ENCODE assay signal across 23 cellular contexts in genomic region chr7:4693152-4693551, GRCh38. TPM values are rescaled to one million over a fixed set of nuclear protein-coding genes. Genes with fewer than 3 reads are reported as not detected.
DNase-seq lines count a peak whose midpoint lies in the region; ATAC-seq and TF ChIP-seq lines count a peak whose summit lies in the region.
"Had no signal": no experiment of that assay in that cellular context is flagged by ENCODE, and none has a peak within 500 bp of the region (broad histone marks: within the 10 kb centered on the region; RNA-seq: fewer than 3 reads in every experiment).

No MANE protein-coding gene starts in this region.

- peaks cover 51% of the 10 kb centered on the region for H3K4me1 Mint-ChIP-seq in activated T-cell treated with anti-CD3 and anti-CD28 coated beads, Interleukin-2, amount 50 U/mL, for 72 hours (ENCODE audit: low read depth)
- peaks cover 41 to 78% (median 59%) of the 10 kb centered on the region in 4 donors for H3K4me1 Mint-ChIP-seq in CD4-positive, alpha-beta memory T cell

- POLR2A ChIA-PET in CD4-positive, alpha-beta memory T cell (lab: Charles Lee; ENCODE audit: partially characterized antibody) = interaction anchor here (1.4 kb wide), 1 partner anchor 51 kb away, joined by 4 read pairs; no protein-coding TSS in a partner anchor

- H3K27me3 ChIP-seq in ascending aorta (no peaks in the 10 kb centered on the region), prostate gland (replicated peaks; ENCODE audit: insufficient read depth) (no peaks in the 10 kb centered on the region), uterus (no peaks in the 10 kb centered on the region), trophoblast cell (ENCODE audit: insufficient read depth, low read length) (no peaks in the 10 kb centered on the region)
- H3K27me3 ChIP-seq in CD4-positive, alpha-beta memory T cell (ENCODE audit: insufficient read depth, low read length) = no peaks in the 10 kb centered on the region
- H3K27me3 ChIP-seq: spleen, tibial nerve had no signal

- H3K27ac ChIP-seq in ascending aorta (peak overlapping the region; percentile 94 to 95), prostate gland (peak overlapping the region; percentile 67 to 75), uterus (peak overlapping the region; percentile 91 to 94), trophoblast cell (ENCODE audit: low read depth, low read length) (no peak overlapping the region)
- H3K27ac ChIP-seq in CD4-positive, alpha-beta memory T cell (ENCODE audit: low read depth, low read length) = no peak overlapping the region

- no peak overlapping the region for H3K4me3 Mint-ChIP-seq in activated T-cell treated with anti-CD3 and anti-CD28 coated beads, Interleukin-2, amount 50 U/mL, for 72 hours
- H3K4me3 Mint-ChIP-seq in CD4-positive, alpha-beta memory T cell = peak overlapping the region in 2 of 8 donors; percentile 29 to 41
- H3K4me3 Mint-ChIP-seq: memory B cell had no signal

- no peak for TF ChIP-seq CTCF in ascending aorta (IDR thresholded peaks at IDR 0.05)
- TF ChIP-seq CTCF in prostate gland (IDR thresholded peaks at IDR 0.05) = no peak
- TF ChIP-seq CTCF in uterus (IDR thresholded peaks at IDR 0.05) = no peak

- H3K36me3 Mint-ChIP-seq in activated T-cell treated with anti-CD3 and anti-CD28 coated beads, Interleukin-2, amount 50 U/mL, for 72 hours (ENCODE audit: insufficient read depth in 2 of 2) = no peaks in the 10 kb centered on the region
- peaks cover 3 to 14% of the 10 kb centered on the region in 2 donors for H3K36me3 Mint-ChIP-seq in CD4-positive, alpha-beta memory T cell

- H3K36me3 ChIP-seq in ascending aorta (no peaks in the 10 kb centered on the region), prostate gland (no peaks in the 10 kb centered on the region), uterus (no peaks in the 10 kb centered on the region), trophoblast cell (ENCODE audit: control insufficient read depth in 1 of 2, insufficient read depth in 2 of 2, low read length in 2 of 2) (no peaks in the 10 kb centered on the region)
- no peaks in the 10 kb centered on the region for H3K36me3 ChIP-seq in CD4-positive, alpha-beta memory T cell (ENCODE audit: insufficient read depth, low read length)

- DNase-seq in activated T-cell treated with anti-CD3 and anti-CD28 coated beads, Interleukin-2, amount 50 U/mL, for 72 hours = no peak
- DNase-seq in activated T-cell treated with anti-CD3 and anti-CD28 coated beads, Interleukin-2, amount 50 U/mL, for 48 hours = no peak
- no peak for DNase-seq in ascending aorta (ENCODE audit: low spot score in 2 of 2)
- no peak for DNase-seq in prostate gland (ENCODE audit: low spot score)
- DNase-seq in uterus = no peak
- no peak for DNase-seq in trophoblast cell
- DNase-seq in RKO (ENCODE audit: low spot score) = no peak
- no peak for DNase-seq in CD4-positive, alpha-beta memory T cell
- DNase-seq: 8988T; activated CD4-positive, alpha-beta T cell treated with anti-CD3 and anti-CD28 coated beads for 4 hours; activated gamma-delta T cell; amniotic stem cell; C1 segment of cervical spinal cord; DMS153; naive thymus-derived CD4-positive, alpha-beta T cell; NCI-H1694; NCI-H226; spleen; stimulated activated CD8-positive, alpha-beta memory T cell treated with anti-CD3 and anti-CD28 coated beads, Interleukin-4, amount 100 ng/mL, for 48 hours had no signal

- H2AK5ac ChIP-seq in trophoblast cell (ENCODE audit: low read length) = no peak overlapping the region

- H2BK5ac ChIP-seq in trophoblast cell (ENCODE audit: low read depth, low read length, poor library complexity) = no peak overlapping the region

- no peaks in the 10 kb centered on the region for H3K27me3 Mint-ChIP-seq in activated T-cell treated with anti-CD3 and anti-CD28 coated beads, Interleukin-2, amount 50 U/mL, for 72 hours (ENCODE audit: low read depth)
- no peaks in the 10 kb centered on the region for H3K27me3 Mint-ChIP-seq in CD4-positive, alpha-beta memory T cell
- H3K27me3 Mint-ChIP-seq: memory B cell; naive thymus-derived CD4-positive, alpha-beta T cell; progenitor cell of endocrine pancreas had no signal

- H4K12ac ChIP-seq in trophoblast cell (ENCODE audit: low read depth, low read length) = no peak overlapping the region

- no peaks in the 10 kb centered on the region for H3K9me3 ChIP-seq in ascending aorta
- H3K9me3 ChIP-seq in prostate gland = no peaks in the 10 kb centered on the region
- H3K9me3 ChIP-seq in uterus = no peaks in the 10 kb centered on the region
- no peaks in the 10 kb centered on the region for H3K9me3 ChIP-seq in trophoblast cell (ENCODE audit: insufficient read depth, low read depth, low read length)
- no peaks in the 10 kb centered on the region for H3K9me3 ChIP-seq in CD4-positive, alpha-beta memory T cell (ENCODE audit: control insufficient read depth in 1 of 2, low read length in 2 of 2)
- H3K9me3 ChIP-seq: spleen, tibial nerve had no signal

- 31% methylated on average over 2 of the region's 2 CpGs for WGBS in prostate gland
- WGBS in trophoblast cell (ENCODE audit: extremely low coverage, insufficient coverage, insufficient read length) = no CpG with 5 or more reads among the region's 2 CpGs

- H3K79me1 ChIP-seq in trophoblast cell (ENCODE audit: low read length) = no peaks in the 10 kb centered on the region

- intact Hi-C loops in ascending aorta (cut with DNase I) (no loop called here), prostate gland (cut with DNase I) (loop anchor here (2.0 kb wide), 1 partner anchor 52 kb away; no protein-coding TSS in a partner anchor), uterus (cut with DNase I; ENCODE audit: low total_unique reads) (no loop called here)
- intact Hi-C loops in CD4-positive, alpha-beta memory T cell (cut with micrococcal nuclease) = no loop called here

- H3K9me3 Mint-ChIP-seq in activated T-cell treated with anti-CD3 and anti-CD28 coated beads, Interleukin-2, amount 50 U/mL, for 72 hours = no peaks in the 10 kb centered on the region
- no peaks in the 10 kb centered on the region for H3K9me3 Mint-ChIP-seq in CD4-positive, alpha-beta memory T cell
- H3K9me3 Mint-ChIP-seq: memory B cell; naive thymus-derived CD4-positive, alpha-beta T cell had no signal

- ATAC-seq in activated T-cell treated with anti-CD3 and anti-CD28 coated beads, Interleukin-2, amount 50 U/mL, for 72 hours (replicated peaks in 1 of 2) = no peak
- ATAC-seq: naive thymus-derived CD4-positive, alpha-beta T cell; SK-N-SH treated with all-trans-retinoic acid at 6 μM for 48 hours had no signal

- H3K79me2 ChIP-seq in trophoblast cell (ENCODE audit: control insufficient read depth, insufficient read depth, low read length, poor library complexity) = peaks cover 2% of the 10 kb centered on the region

- no peak overlapping the region for H3K9ac ChIP-seq in trophoblast cell (ENCODE audit: low read length)

- H3K4me1 ChIP-seq in ascending aorta = peaks cover 22 to 56% of the 10 kb centered on the region in 2 donors
- peaks cover 8% of the 10 kb centered on the region for H3K4me1 ChIP-seq in prostate gland (replicated peaks)
- peaks cover 17 to 18% of the 10 kb centered on the region in 2 donors for H3K4me1 ChIP-seq in uterus
- peaks cover 0 to 2% of the 10 kb centered on the region in 2 experiments for H3K4me1 ChIP-seq in trophoblast cell (ENCODE audit: control insufficient read depth in 1 of 2, insufficient read depth in 2 of 2, low read length in 2 of 2)
- peaks cover 59% of the 10 kb centered on the region for H3K4me1 ChIP-seq in CD4-positive, alpha-beta memory T cell (ENCODE audit: insufficient read depth, low read length)

- no peak overlapping the region for H3K4me3 ChIP-seq in ascending aorta
- H3K4me3 ChIP-seq in prostate gland = no peak overlapping the region
- H3K4me3 ChIP-seq in uterus = no peak overlapping the region
- no peak overlapping the region for H3K4me3 ChIP-seq in trophoblast cell (ENCODE audit: low read depth, low read length)
- H3K4me3 ChIP-seq in CD4-positive, alpha-beta memory T cell (ENCODE audit: low read length in 2 of 2) = no peak overlapping the region
- H3K4me3 ChIP-seq: spleen, tibial nerve had no signal

- no peak overlapping the region for H4K8ac ChIP-seq in trophoblast cell (ENCODE audit: low read depth, low read length)

- no peak overlapping the region for H4K91ac ChIP-seq in trophoblast cell (ENCODE audit: low read depth, low read length)

- H3K4ac ChIP-seq in trophoblast cell (ENCODE audit: low read depth, low read length) = no peak overlapping the region

- H3K18ac ChIP-seq in trophoblast cell (ENCODE audit: low read length) = no peak overlapping the region

- no peak overlapping the region for H3K4me2 ChIP-seq in trophoblast cell (ENCODE audit: low read length)

- CTCF ChIA-PET in CD4-positive, alpha-beta memory T cell (lab: Charles Lee; ENCODE audit: partially characterized antibody) = interaction anchor here (0.7 to 1.6 kb wide), 2 partner anchors 44 to 82 kb away, joined by 3 to 4 read pairs; no protein-coding TSS in a partner anchor

- no peak overlapping the region for H2BK120ac ChIP-seq in trophoblast cell (ENCODE audit: insufficient read depth, low read length, poor library complexity)

- no peak overlapping the region for H3K23ac ChIP-seq in trophoblast cell (ENCODE audit: low read length)

- TF ChIP-seq POLR2A in prostate gland (IDR thresholded peaks at IDR 0.05) = no peak
- no peak for TF ChIP-seq POLR2A in uterus (IDR thresholded peaks at IDR 0.05)

- no peak overlapping the region for H3K14ac ChIP-seq in trophoblast cell (ENCODE audit: low read length)

- H2BK12ac ChIP-seq in trophoblast cell (ENCODE audit: low read length) = no peak overlapping the region

- no peak overlapping the region for H2AFZ ChIP-seq in trophoblast cell (ENCODE audit: insufficient read depth, low read length, poor library complexity)

- peak overlapping the region; percentile 50 for H3K27ac Mint-ChIP-seq in activated T-cell treated with anti-CD3 and anti-CD28 coated beads, Interleukin-2, amount 50 U/mL, for 72 hours
- peak overlapping the region in 2 of 7 donors; percentile 42 to 55 for H3K27ac Mint-ChIP-seq in CD4-positive, alpha-beta memory T cell
- H3K27ac Mint-ChIP-seq: memory B cell, progenitor cell of endocrine pancreas had no signal

RNA-seq across cellular contexts. Expression of gene FOXK1, which starts 11.1 kb away (rescaled TPM):
- 10 to 100 TPM; 38.6 to 41.0 TPM for total RNA-seq in activated T-cell treated with anti-CD3 and anti-CD28 coated beads, Interleukin-2, amount 50 U/mL, for 72 hours
- 31.7 TPM for total RNA-seq in ascending aorta
- 10 to 100 TPM; 17.3 to 47.5 TPM for total RNA-seq in prostate gland
- total RNA-seq in uterus = 10 to 100 TPM in 3 of 4 donors, 1 to 10 TPM in 1; 9.0 to 64.1 (median 21.5) TPM
- 6.5 and 6.6 TPM in 2 replicates for polyA plus RNA-seq in trophoblast cell (2013)
- 10 to 100 TPM; 52.9 to 53.3 TPM for total RNA-seq in CD4-positive, alpha-beta memory T cell
- polyA plus RNA-seq in CD4-positive, alpha-beta memory T cell = 1 to 10 TPM; 1.3 to 5.0 TPM

Comparison
In these comparisons a context has a peak if more than half of its experiments do, and no peak if none do; other contexts are left out.
1. H3K27ac ChIP-seq: peak in ascending aorta (2 of 2), prostate gland (2 of 2) and uterus (2 of 2); none in trophoblast cell (single experiment) and CD4-positive, alpha-beta memory T cell (single experiment).